9 cellular contexts compared by ENCODE assay signal in genomic region chr20:50504231-50504823, GRCh38. TPM values are rescaled to one million over a fixed set of nuclear protein-coding genes. Genes with fewer than 3 reads are reported as not detected.
DNase-seq lines count a peak whose midpoint lies in the region; ATAC-seq and TF ChIP-seq lines count a peak whose summit lies in the region.
"Had no signal": no experiment of that assay in that cellular context is flagged by ENCODE, and none has a peak within 500 bp of the region (broad histone marks: within the 10 kb centered on the region; RNA-seq: fewer than 3 reads in every experiment).

No MANE protein-coding gene starts in this region.

- TF ChIP-seq CTCF in OCI-LY1 (IDR thresholded peaks at IDR 0.05; ENCODE audit: low read length) = peak; percentile 44; the same call in 1 of the 2 replicates
- peak in 1 of 6 experiments; percentile 24 for TF ChIP-seq CTCF in esophagus squamous epithelium (IDR thresholded peaks at IDR 0.05)
- peak; percentile 26 for TF ChIP-seq CTCF in neural progenitor cell (IDR thresholded peaks at IDR 0.05)

- H4K20me1 ChIP-seq in OCI-LY1 (ENCODE audit: insufficient read depth, low read length) = no peaks in the 10 kb centered on the region
- no peaks in the 10 kb centered on the region for H4K20me1 ChIP-seq in neural progenitor cell (ENCODE audit: low read depth)

- no peaks in the 10 kb centered on the region for H3F3A ChIP-seq in OCI-LY1 (ENCODE audit: insufficient read depth, low read length)
- peaks cover 8% of the 10 kb centered on the region for H3F3A ChIP-seq in neural progenitor cell (ENCODE audit: low read depth)

- peaks cover 2% of the 10 kb centered on the region for H3K27me3 Mint-ChIP-seq in neural progenitor cell (ENCODE audit: insufficient read depth, low read depth)

- H3K9me3 Mint-ChIP-seq in neural progenitor cell = no peaks in the 10 kb centered on the region

- intact Hi-C loops in esophagus squamous epithelium (cut with DNase I) = no loop called here

- H2AFZ ChIP-seq in OCI-LY1 (ENCODE audit: low read length) (no peak overlapping the region), neural progenitor cell (replicated peaks) (peak overlapping the region; percentile 60)

- H3K4me3 ChIP-seq in OCI-LY1 (ENCODE audit: low read depth, low read length, poor library complexity, severe bottlenecking) = no peak overlapping the region
- no peak overlapping the region for H3K4me3 ChIP-seq in esophagus squamous epithelium
- no peak overlapping the region for H3K4me3 ChIP-seq in neural progenitor cell

- H3K27ac ChIP-seq in OCI-LY1 (ENCODE audit: low read depth, low read length, poor library complexity, severe bottlenecking) (no peak overlapping the region), esophagus squamous epithelium (peak overlapping the region in 3 of 4 donors; percentile 43 to 60 (median 53)), neural progenitor cell (no peak overlapping the region)

- H3K27ac Mint-ChIP-seq in neural progenitor cell = no peak overlapping the region

- ATAC-seq in GM21390 (IDR thresholded peaks at IDR 0.05; ENCODE audit: unreplicated experiment) = no peak

- H3K79me2 ChIP-seq in OCI-LY1 (ENCODE audit: insufficient read depth, low read length) (no peaks in the 10 kb centered on the region), neural progenitor cell (ENCODE audit: low read depth) (no peaks in the 10 kb centered on the region)

- H3K9ac ChIP-seq in OCI-LY1 (ENCODE audit: low read length) (no peak overlapping the region), neural progenitor cell (no peak overlapping the region)

- H3K9me3 ChIP-seq in OCI-LY1 (ENCODE audit: low read length) (no peaks in the 10 kb centered on the region), esophagus squamous epithelium (no peaks in the 10 kb centered on the region), neural progenitor cell (ENCODE audit: low read depth) (no peaks in the 10 kb centered on the region)

- peaks cover 11% of the 10 kb centered on the region for H3K4me1 Mint-ChIP-seq in neural progenitor cell

- no peak overlapping the region for H3K4me3 Mint-ChIP-seq in neural progenitor cell

- no peak for TF ChIP-seq POLR2A in esophagus squamous epithelium (IDR thresholded peaks at IDR 0.05)

- no peaks in the 10 kb centered on the region for H3K9me2 ChIP-seq in OCI-LY1 (ENCODE audit: low read depth, low read length)

- DNase-seq in COLO829 (ENCODE audit: low spot score) (peak; percentile 54), esophagus squamous epithelium (lab: John Stamatoyannopoulos, UW) (no peak), neural progenitor cell (ENCODE audit: low spot score) (no peak), Ammon's horn (ENCODE audit: low spot score) (no peak), SHP77 (lab: John Stamatoyannopoulos, UW) (no peak), NCI-H345 (lab: John Stamatoyannopoulos, UW) (no peak)
- DNase-seq: NCI-H446 had no signal

- no peaks in the 10 kb centered on the region for H3K36me3 Mint-ChIP-seq in neural progenitor cell

- WGBS in esophagus squamous epithelium, 2 donors = 64 to 70% methylated on average over 4 of the region's 4 CpGs

- H3K4me2 ChIP-seq in OCI-LY1 (ENCODE audit: low read length) (no peak overlapping the region), neural progenitor cell (no peak overlapping the region)

- no peaks in the 10 kb centered on the region for H3K36me3 ChIP-seq in OCI-LY1 (ENCODE audit: insufficient read depth, low read length)
- H3K36me3 ChIP-seq in esophagus squamous epithelium = no peaks in the 10 kb centered on the region
- H3K36me3 ChIP-seq in neural progenitor cell = no peaks in the 10 kb centered on the region

- H3K27me3 ChIP-seq in OCI-LY1 (ENCODE audit: insufficient read depth, low read length) = no peaks in the 10 kb centered on the region
- no peaks in the 10 kb centered on the region for H3K27me3 ChIP-seq in esophagus squamous epithelium
- no peaks in the 10 kb centered on the region for H3K27me3 ChIP-seq in neural progenitor cell

- H3K4me1 ChIP-seq in OCI-LY1 (ENCODE audit: insufficient read depth, low read length, severe bottlenecking) (peaks cover 13% of the 10 kb centered on the region), esophagus squamous epithelium (peaks cover 9 to 49% (median 15%) of the 10 kb centered on the region in 3 donors), neural progenitor cell (peaks cover 1% of the 10 kb centered on the region)

RNA-seq across cellular contexts. Expression of gene PTPN1, which starts 5.9 kb away (rescaled TPM):
- total RNA-seq in esophagus squamous epithelium (10 to 100 TPM; 23.6 to 30.6 (median 29.0) TPM), neural progenitor cell (ENCODE audit: low replicate concordance) (35.3 and 38.1 TPM in 2 replicates)

Comparison
In these comparisons a context has a peak if more than half of its experiments do, and no peak if none do; other contexts are left out.
1. H3K27ac ChIP-seq: peak in esophagus squamous epithelium (3 of 4); none in OCI-LY1 (single experiment) and neural progenitor cell (single experiment).